ENCODE assay signal across 17 cellular contexts in the genomic region with DNA sequence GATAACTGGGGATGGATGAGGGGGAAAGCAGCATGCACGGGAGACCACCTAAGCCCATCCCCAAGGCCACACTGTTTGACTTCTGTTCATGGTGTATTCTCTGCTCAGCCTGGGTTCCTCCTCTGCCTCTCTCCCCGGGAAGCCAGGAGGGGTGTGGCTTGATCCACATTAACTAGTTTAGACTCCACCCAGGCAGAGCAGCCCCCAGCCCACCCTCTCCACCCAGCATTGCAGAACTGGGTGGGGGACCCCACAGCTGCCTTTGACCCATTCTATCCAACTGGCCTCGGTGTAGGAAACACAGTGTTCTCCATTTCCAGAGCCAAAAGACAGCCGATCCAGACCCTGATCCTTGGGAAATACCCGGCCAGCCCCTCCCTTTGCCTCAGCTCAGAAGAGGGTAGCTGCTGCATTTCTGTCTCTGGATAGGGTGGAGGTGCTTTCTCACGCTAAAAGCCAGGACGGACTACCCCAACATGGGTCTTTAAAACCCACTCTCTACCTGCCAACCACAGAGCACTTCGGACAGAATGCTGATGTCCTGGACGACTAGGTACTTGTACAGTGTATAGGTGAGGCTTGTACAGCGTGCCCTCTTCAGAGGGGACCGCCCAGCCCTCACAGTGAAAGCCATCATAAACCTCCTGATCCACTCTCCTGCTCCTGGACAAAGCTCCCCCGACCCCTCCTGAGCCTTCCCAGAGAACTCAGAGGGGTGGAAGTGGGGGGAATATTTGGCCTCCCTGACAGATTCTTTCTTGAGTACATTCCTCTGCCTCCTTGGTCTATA. TPM values are rescaled to one million over a fixed set of nuclear protein-coding genes. Genes with fewer than 3 reads are reported as not detected.
A peak's percentile ranks its signal among the peaks of the same experiment; 100 is the strongest.
DNase-seq lines count a peak whose midpoint lies in the region; ATAC-seq and TF ChIP-seq lines count a peak whose summit lies in the region.
"Had no signal": no experiment of that assay in that cellular context is flagged by ENCODE, and none has a peak within 500 bp of the region (broad histone marks: within the 10 kb centered on the region; RNA-seq: fewer than 3 reads in every experiment).

No MANE protein-coding gene starts in this region.

- peaks cover 88% of the 10 kb centered on the region for H3K36me3 Mint-ChIP-seq in activated T-cell treated with anti-CD3 and anti-CD28 coated beads, Interleukin-2, amount 50 U/mL, for 24 hours (ENCODE audit: low read depth)

- H3K4me3 ChIP-seq in uterus = no peak overlapping the region

- TF ChIP-seq CTCF in omental fat pad (IDR thresholded peaks at IDR 0.05) = no peak
- TF ChIP-seq CTCF in uterus (IDR thresholded peaks at IDR 0.05) = no peak

- no peaks in the 10 kb centered on the region for H3K36me3 ChIP-seq in uterus

- intact Hi-C loops in Right ventricle myocardium superior (cut with DNase I) = loop anchor here (5.0 kb wide), 1 partner anchor 127 kb away; no protein-coding TSS in a partner anchor
- intact Hi-C loops in uterus (cut with DNase I; ENCODE audit: low total_unique reads) = loop anchor here (10.0 kb wide), 1 partner anchor 125 kb away; no protein-coding TSS in a partner anchor

- no peaks in the 10 kb centered on the region for H3K9me3 ChIP-seq in uterus

- no peaks in the 10 kb centered on the region for H3K9me3 Mint-ChIP-seq in activated T-cell treated with anti-CD3 and anti-CD28 coated beads, Interleukin-2, amount 50 U/mL, for 24 hours
- H3K9me3 Mint-ChIP-seq: activated T-cell treated with anti-CD3 and anti-CD28 coated beads, Interleukin-2, amount 50 U/mL, for 4 hours; CD8-positive, alpha-beta T cell had no signal

- no peak for DNase-seq in activated T-cell treated with anti-CD3 and anti-CD28 coated beads, Interleukin-2, amount 50 U/mL, for 24 hours
- DNase-seq in activated T-cell treated with anti-CD3 and anti-CD28 coated beads for 4 hours = no peak
- DNase-seq in Right ventricle myocardium superior = peak; percentile 74
- no peak for DNase-seq in omental fat pad (ENCODE audit: low spot score)
- DNase-seq in uterus = peak; percentile 61 to 82
- no peak for DNase-seq in DMS 273 (lab: John Stamatoyannopoulos, UW; ENCODE audit: unreplicated experiment)
- DNase-seq in superior temporal gyrus (ENCODE audit: extremely low spot score) = no peak
- DNase-seq: activated CD4-positive, alpha-beta T cell treated with anti-CD3 and anti-CD28 coated beads for 48 hours; activated T-cell treated with anti-CD3 and anti-CD28 coated beads, Interleukin-2, amount 50 U/mL, for 4 hours; CD8-positive, alpha-beta T cell; erythroblast; NCI-H187; NCI-H526; stimulated activated CD4-positive, alpha-beta T cell treated with anti-CD3 and anti-CD28 coated beads, Interleukin-2, amount 100 ng/mL, for 24 hours; T-helper 2 cell had no signal

- H3K27me3 ChIP-seq in uterus = no peaks in the 10 kb centered on the region

- no peak overlapping the region for H3K4me3 Mint-ChIP-seq in activated T-cell treated with anti-CD3 and anti-CD28 coated beads, Interleukin-2, amount 50 U/mL, for 24 hours
- H3K4me3 Mint-ChIP-seq: activated T-cell treated with anti-CD3 and anti-CD28 coated beads, Interleukin-2, amount 50 U/mL, for 4 hours; CD8-positive, alpha-beta T cell had no signal

- TF ChIP-seq POLR2A in uterus (IDR thresholded peaks at IDR 0.05) = no peak

- H3K27ac ChIP-seq in uterus = peak overlapping the region; percentile 86 to 89
- H3K27ac ChIP-seq: 22Rv1 had no signal

- peak overlapping the region; percentile 62 for H3K27ac Mint-ChIP-seq in activated T-cell treated with anti-CD3 and anti-CD28 coated beads, Interleukin-2, amount 50 U/mL, for 24 hours

- H3K27me3 Mint-ChIP-seq in activated T-cell treated with anti-CD3 and anti-CD28 coated beads, Interleukin-2, amount 50 U/mL, for 24 hours = no peaks in the 10 kb centered on the region

- ATAC-seq in Right ventricle myocardium superior (ENCODE audit: poor library complexity) (peak; percentile 9), omental fat pad (ENCODE audit: low FRiP score) (peak; percentile 18), GM21619 (IDR thresholded peaks at IDR 0.05; ENCODE audit: unreplicated experiment) (no peak)
- ATAC-seq: activated T-cell treated with anti-CD3 and anti-CD28 coated beads, Interleukin-2, amount 50 U/mL, for 4 hours; CD8-positive, alpha-beta T cell had no signal

- peaks cover 22% of the 10 kb centered on the region for H3K4me1 Mint-ChIP-seq in activated T-cell treated with anti-CD3 and anti-CD28 coated beads, Interleukin-2, amount 50 U/mL, for 24 hours (ENCODE audit: low read depth)

- H3K4me1 ChIP-seq in uterus = peaks cover 17 to 19% of the 10 kb centered on the region in 2 donors

RNA-seq across cellular contexts. Expression of a gene that starts 9.4 kb away (rescaled TPM):
- 37.8 TPM for total RNA-seq in Right ventricle myocardium superior
- total RNA-seq in omental fat pad = 10 to 100 TPM; 31.5 to 42.3 (median 36.3) TPM
- total RNA-seq in uterus = 10 to 100 TPM; 15.9 to 75.5 (median 28.9) TPM

RNA-seq across cellular contexts. Expression of a gene that starts 20.0 kb away (rescaled TPM):
- 107 TPM for total RNA-seq in Right ventricle myocardium superior
- 100 to 1,000 TPM in 3 of 4 donors, 10 to 100 TPM in 1; 97.7 to 444 (median 154) TPM for total RNA-seq in omental fat pad
- total RNA-seq in uterus = 100 to 1,000 TPM in 2 of 4 donors, 10 to 100 TPM in 2; 64.0 to 394 (median 112) TPM

RNA-seq across cellular contexts. Expression of a gene that starts 27.7 kb away (rescaled TPM):
- total RNA-seq in Right ventricle myocardium superior (50.2 TPM), omental fat pad (100 to 1,000 TPM; 246 to 902 (median 719) TPM), uterus (100 to 1,000 TPM in 3 of 4 donors, 10 to 100 TPM in 1; 48.7 to 762 (median 252) TPM)

RNA-seq across cellular contexts. Expression of a gene that starts 33.5 kb away (rescaled TPM):
- not detected for total RNA-seq in Right ventricle myocardium superior
- not detected for total RNA-seq in omental fat pad
- total RNA-seq in uterus = under 1 TPM in 1 of 4 donors, not detected in 3; 0.82 TPM

Comparison
In these comparisons a context has a peak if more than half of its experiments do, and no peak if none do; other contexts are left out.
1. DNase-seq: peak in Right ventricle myocardium superior (single experiment) and uterus (2 of 2); none in activated T-cell treated with anti-CD3 and anti-CD28 coated beads, Interleukin-2, amount 50 U/mL, for 24 hours (single experiment), activated T-cell treated with anti-CD3 and anti-CD28 coated beads for 4 hours (single experiment), omental fat pad (single experiment), DMS 273 (single experiment) and superior temporal gyrus (single experiment).